Comparison of ENCODE assay signal across 1 cellular context in genomic region chrX:13688384-13688771, GRCh38.
TF ChIP-seq lines count a peak whose summit lies in the region.

No MANE protein-coding gene starts in this region.

TF ChIP-seq in endothelial cell of umbilical vein, 7 proteins besides CTCF, POLR2A, EP300 and RAD21:
- TF ChIP-seq EZH2 (IDR thresholded peaks at IDR 0.05; ENCODE audit: borderline replicate concordance, low read depth, low read length, severe bottlenecking) (no peak), FOS (IDR thresholded peaks at IDR 0.05; ENCODE audit: borderline replicate concordance, insufficient read depth, low read length) (no peak), MYC (IDR thresholded peaks at IDR 0.05; ENCODE audit: low read depth, low read length) (no peak), GATA2 (IDR thresholded peaks at IDR 0.05; ENCODE audit: insufficient read depth, insufficient read length, low read depth, low read length) (no peak), JUN (IDR thresholded peaks at IDR 0.05; ENCODE audit: borderline replicate concordance, insufficient read depth, insufficient read length, low read depth) (no peak), POLR2AphosphoS5 (IDR thresholded peaks at IDR 0.05; ENCODE audit: insufficient read depth, low read depth, low read length) (no peak), MAX (IDR thresholded peaks at IDR 0.05; ENCODE audit: insufficient read depth, insufficient read length) (no peak)
